16 cellular contexts compared by ENCODE assay signal in the genomic region with DNA sequence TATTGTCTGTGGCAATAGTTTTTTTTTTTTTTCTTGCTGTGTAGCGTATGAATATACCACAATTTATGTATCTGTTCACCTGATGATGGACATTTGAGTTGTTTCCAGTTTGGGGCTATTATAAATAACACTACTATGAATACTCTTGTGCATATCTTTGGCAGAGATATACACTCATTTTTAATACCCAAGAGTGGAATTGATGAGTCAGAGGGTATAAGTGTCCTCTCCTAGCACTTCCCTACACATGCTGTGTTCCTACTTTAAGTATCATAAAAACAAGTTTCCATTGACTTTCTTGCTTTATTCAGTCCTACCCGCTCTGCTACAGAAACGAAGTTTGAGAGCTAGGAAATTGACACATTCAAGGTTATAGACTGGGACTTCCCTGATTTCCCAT. TPM values are rescaled to one million over a fixed set of nuclear protein-coding genes. Genes with fewer than 3 reads are reported as not detected.
DNase-seq lines count a peak whose midpoint lies in the region; ATAC-seq and TF ChIP-seq lines count a peak whose summit lies in the region.
"Had no signal": no experiment of that assay in that cellular context is flagged by ENCODE, and none has a peak within 500 bp of the region (broad histone marks: within the 10 kb centered on the region; RNA-seq: fewer than 3 reads in every experiment).

No MANE protein-coding gene starts in this region.

- DNase-seq in A172 (ENCODE audit: low spot score) (peak; percentile 2), DMS53 (lab: John Stamatoyannopoulos, UW) (peak; percentile 46), MV-4-11 (lab: John Stamatoyannopoulos, UW) (peak; percentile 6), fibroblast of mammary gland (ENCODE audit: low read depth) (peak; percentile 44), left lobe of liver (ENCODE audit: low spot score) (no peak), germinal center (ENCODE audit: low spot score) (no peak), DMS79 treated with DMSO at 0.1 percent for 48 hours (lab: John Stamatoyannopoulos, UW) (no peak)
- DNase-seq: activated CD4-positive, alpha-beta memory T cell treated with anti-CD3 and anti-CD28 coated beads, Interleukin-2, amount 10 ng/mL, durations not matched to agents 7 days and 5 days; AML-193; brain microvascular endothelial cell; KG1; NCI-H1105 treated with DMSO at 0.1 percent for 48 hours; NCI-H69; nephron progenitor cell; SIG-M5 had no signal

- TF ChIP-seq CTCF in fibroblast of mammary gland (conservative IDR thresholded peaks at IDR 0.05; ENCODE audit: control insufficient read depth, insufficient read depth, low read depth, low read length), result no peak

- ATAC-seq in left lobe of liver, result no peak

- H3K4me3 ChIP-seq in fibroblast of mammary gland (ENCODE audit: control insufficient read depth, low read depth, low read length), result no peak overlapping the region
- H3K4me3 ChIP-seq: smooth muscle cell had no signal

RNA-seq across cellular contexts. Expression of a gene that starts 39.8 kb away (rescaled TPM):
- 13.3 and 13.8 TPM in 2 replicates for total RNA-seq in A172 (2014; rRNA removed; shearing (Covaris generic))
- 26.8 TPM for total RNA-seq in left lobe of liver

Comparison
In these comparisons a context has a peak if more than half of its experiments do, and no peak if none do; other contexts are left out.
1. DNase-seq: peak in A172 (single experiment), DMS53 (single experiment), MV-4-11 (single experiment) and fibroblast of mammary gland (single experiment); none in left lobe of liver (single experiment), germinal center (single experiment) and DMS79 treated with DMSO at 0.1 percent for 48 hours (single experiment).